In the genomic region with DNA sequence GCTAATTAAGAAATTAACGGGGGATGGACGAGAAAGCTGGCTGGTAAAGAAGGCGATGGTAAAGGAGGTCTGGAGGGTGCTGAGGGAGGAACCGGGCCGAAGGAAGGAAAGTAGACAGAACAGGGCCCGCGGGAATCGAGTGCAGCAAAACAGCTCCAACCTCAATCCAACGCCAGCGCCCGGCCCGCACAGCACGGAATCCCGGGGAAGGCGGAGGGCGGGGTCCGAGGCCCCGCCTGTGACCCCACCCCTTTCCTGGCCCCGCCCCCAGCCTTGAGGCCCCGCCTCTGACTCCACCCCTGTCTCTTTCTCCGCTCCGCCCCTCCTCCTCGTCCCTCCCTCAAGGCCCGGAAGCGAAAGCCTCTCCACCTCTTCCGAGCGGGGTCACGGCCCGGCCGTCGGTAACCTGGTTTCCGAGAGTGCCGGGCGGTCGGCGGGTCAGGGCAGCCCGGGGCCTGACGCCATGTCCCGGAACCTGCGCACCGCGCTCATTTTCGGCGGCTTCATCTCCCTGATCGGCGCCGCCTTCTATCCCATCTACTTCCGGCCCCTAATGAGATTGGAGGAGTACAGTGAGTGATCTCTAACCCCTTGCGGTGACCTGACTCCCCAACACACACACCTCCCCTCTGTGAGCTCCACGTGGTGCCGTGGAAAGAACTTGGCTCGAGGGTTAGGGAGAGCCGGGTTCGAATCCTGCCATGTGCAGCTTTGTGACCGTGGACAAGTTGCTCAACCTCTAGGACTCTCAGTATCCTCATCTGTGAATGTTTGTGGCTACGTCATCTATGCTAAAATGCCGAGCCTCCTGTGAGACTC, we compare ENCODE assay signal across 8 cellular contexts. TPM values are rescaled to one million over a fixed set of nuclear protein-coding genes. Genes with fewer than 3 reads are reported as not detected.
DNase-seq lines count a peak whose midpoint lies in the region; ATAC-seq lines count a peak whose summit lies in the region.

Gene SMIM20, plus strand, starts transcription at position 370 of the 819 bp plus-strand sequence. Its CDS starts 94 bp downstream, at position 464.

- no peaks in the 10 kb centered on the region for H3K27me3 ChIP-seq in effector memory CD4-positive, alpha-beta T cell (replicated peaks; ENCODE audit: control insufficient read depth, insufficient read depth, low read length, poor library complexity, severe bottlenecking)
- H3K27me3 ChIP-seq in mesenchymal stem cell (ENCODE audit: control insufficient read depth in 1 of 2, insufficient read depth in 1 of 2, low read length in 2 of 2): peaks cover 0 to 18% of the 10 kb centered on the region in 2 experiments

- no peaks in the 10 kb centered on the region for H3K9me3 ChIP-seq in effector memory CD4-positive, alpha-beta T cell (ENCODE audit: control insufficient read depth, low read length)
- no peaks in the 10 kb centered on the region for H3K9me3 ChIP-seq in mesenchymal stem cell (ENCODE audit: control insufficient read depth, low read length)

- H4K8ac ChIP-seq in mesenchymal stem cell (ENCODE audit: low read length): peak within 1 kb of the TSS; percentile 99

- DNase-seq in COR-L47 (lab: John Stamatoyannopoulos, UW) (peak; percentile 75), HS-27A (ENCODE audit: low read depth) (peak; percentile 68), mesenchymal stem cell (peak; percentile 88)
- DNase-seq in NK-92 treated with Interleukin-12 subunit alpha and Interleukin-12 subunit beta, amount 100 ng/mL, for 24 hours (lab: John Stamatoyannopoulos, UW): peak; percentile 89
- peak; percentile 74 to 79 for DNase-seq in activated CD8-positive, alpha-beta memory T cell treated with anti-CD3 and anti-CD28 coated beads for 4 hours (ENCODE audit: low read depth in 2 of 2)
- peak; percentile 86 to 89 (median 88) for DNase-seq in effector memory CD4-positive, alpha-beta T cell
- DNase-seq in stimulated activated CD8-positive, alpha-beta memory T cell treated with anti-CD3 and anti-CD28 coated beads, Interleukin-12 subunit alpha, Interleukin-12 subunit beta, amount 100 ng/mL, for 4 hours (ENCODE audit: low read depth): peak; percentile 76

- H2BK12ac ChIP-seq in mesenchymal stem cell (ENCODE audit: low read length in 2 of 2): peak within 1 kb of the TSS; percentile 68 to 89

- H2BK120ac ChIP-seq in mesenchymal stem cell (ENCODE audit: low read depth, low read length): peak within 1 kb of the TSS; percentile 51

- peaks cover 15% of the 10 kb centered on the region for H3K79me1 ChIP-seq in mesenchymal stem cell (replicated peaks; ENCODE audit: low read length, poor library complexity, severe bottlenecking)

- peak within 1 kb of the TSS; percentile 80 for H3K4me2 ChIP-seq in mesenchymal stem cell (ENCODE audit: low read length, poor library complexity, severe bottlenecking)

- peak within 1 kb of the TSS; percentile 81 for H4K91ac ChIP-seq in mesenchymal stem cell (ENCODE audit: low read length)

- no peaks in the 10 kb centered on the region for H3K36me3 ChIP-seq in effector memory CD4-positive, alpha-beta T cell (ENCODE audit: control insufficient read depth, insufficient read depth, low read length)
- no peaks in the 10 kb centered on the region for H3K36me3 ChIP-seq in mesenchymal stem cell (ENCODE audit: control insufficient read depth in 1 of 2, insufficient read depth in 2 of 2, low read depth in 1 of 2, low read length in 2 of 2)

- H2AFZ ChIP-seq in mesenchymal stem cell (ENCODE audit: low read depth, low read length): peak within 1 kb of the TSS; percentile 98

- peak within 1 kb of the TSS; percentile 57 to 74 for H3K23ac ChIP-seq in mesenchymal stem cell (ENCODE audit: low read length in 2 of 2)

- peak within 1 kb of the TSS; percentile 86 to 98 for H3K18ac ChIP-seq in mesenchymal stem cell (ENCODE audit: low read depth in 1 of 2, low read length in 2 of 2)

- ATAC-seq in GM19468 (IDR thresholded peaks at IDR 0.05; ENCODE audit: extremely low read depth, unreplicated experiment): peak; percentile 70

- H2BK15ac ChIP-seq in mesenchymal stem cell (ENCODE audit: low read depth, poor library complexity, severe bottlenecking): peak within 1 kb of the TSS; percentile 70

- H3K9ac ChIP-seq in mesenchymal stem cell (ENCODE audit: low read length): peak within 1 kb of the TSS; percentile 91

- H2AK5ac ChIP-seq in mesenchymal stem cell (ENCODE audit: low read length, severe bottlenecking): no peak within 1 kb of the TSS

- H3K27ac ChIP-seq in effector memory CD4-positive, alpha-beta T cell (ENCODE audit: insufficient read depth, low read length, poor library complexity, severe bottlenecking): peak within 1 kb of the TSS; percentile 83
- H3K27ac ChIP-seq in mesenchymal stem cell (ENCODE audit: low read length, poor library complexity, severe bottlenecking): peak within 1 kb of the TSS; percentile 41

- H3K4ac ChIP-seq in mesenchymal stem cell (ENCODE audit: low read depth in 1 of 2, low read length in 2 of 2): peak within 1 kb of the TSS; percentile 9 to 87

- peaks cover 7% of the 10 kb centered on the region for H3K4me1 ChIP-seq in effector memory CD4-positive, alpha-beta T cell (ENCODE audit: control insufficient read depth, insufficient read depth, low read length, poor library complexity, severe bottlenecking)
- peaks cover 9% of the 10 kb centered on the region for H3K4me1 ChIP-seq in mesenchymal stem cell (ENCODE audit: control insufficient read depth, insufficient read depth, low read depth, low read length)

- WGBS in mesenchymal stem cell: 6% methylated on average over 49 of the region's 57 CpGs

- H3K14ac ChIP-seq in mesenchymal stem cell (ENCODE audit: low read length in 2 of 2): peak within 1 kb of the TSS in 1 of 2 experiments; percentile 61

- H3K4me3 ChIP-seq in effector memory CD4-positive, alpha-beta T cell (ENCODE audit: insufficient read depth, low read depth, low read length, poor library complexity, severe bottlenecking): peak within 1 kb of the TSS; percentile 75
- H3K4me3 ChIP-seq in mesenchymal stem cell (ENCODE audit: insufficient read depth in 1 of 2, low read depth in 1 of 2, low read length in 2 of 2): peak within 1 kb of the TSS; percentile 81 to 83

- H2BK5ac ChIP-seq in mesenchymal stem cell (ENCODE audit: low read depth, low read length, poor library complexity, severe bottlenecking): no peak within 1 kb of the TSS

RNA-seq across cellular contexts. Expression of gene SMIM20, which starts in this region (rescaled TPM):
- 35.6 TPM for polyA plus RNA-seq in mesenchymal stem cell (2013, experiment 1 of 2)
- 36.3 TPM for polyA plus RNA-seq in mesenchymal stem cell (2013, experiment 2 of 2)

Comparison
In these comparisons a context has a peak if more than half of its experiments do, and no peak if none do; other contexts are left out.
1. Peak in every context shown above with its lines: DNase-seq, ATAC-seq, H3K4me3 ChIP-seq and H3K27ac ChIP-seq.